10 cellular contexts compared by ENCODE assay signal in genomic region chr9:33101104-33101951, GRCh38. TPM values are rescaled to one million over a fixed set of nuclear protein-coding genes. Genes with fewer than 3 reads are reported as not detected.
A peak's percentile ranks its signal among the peaks of the same experiment; 100 is the strongest.
DNase-seq lines count a peak whose midpoint lies in the region; ATAC-seq and TF ChIP-seq lines count a peak whose summit lies in the region.
"Had no signal": no experiment of that assay in that cellular context is flagged by ENCODE, and none has a peak within 500 bp of the region (broad histone marks: within the 10 kb centered on the region; RNA-seq: fewer than 3 reads in every experiment).

No MANE protein-coding gene starts in this region.

- H3K4me1 Mint-ChIP-seq in stimulated activated naive B cell treated with anti-CD40 and anti-IgM and Interleukin-4, amounts not matched to agents 10 μg/mL and 1 μg/mL and 100 μg/mL, for 72 hours, result peaks cover 5 to 9% of the 10 kb centered on the region in 2 donors
- peaks cover 16% of the 10 kb centered on the region for H3K4me1 Mint-ChIP-seq in activated T-cell treated with anti-CD3 and anti-CD28 coated beads, Interleukin-2, amount 50 U/mL, for 72 hours (ENCODE audit: low read depth)

- H3K36me3 ChIP-seq in left ventricle myocardium inferior (no peaks in the 10 kb centered on the region), A673 (ENCODE audit: insufficient read depth, low read length, poor library complexity, severe bottlenecking) (no peaks in the 10 kb centered on the region)

- H3K4me3 ChIP-seq in left ventricle myocardium inferior (no peak overlapping the region), A673 (ENCODE audit: low read depth, low read length, poor library complexity, severe bottlenecking) (no peak overlapping the region)

- no peaks in the 10 kb centered on the region for H3K9me3 ChIP-seq in left ventricle myocardium inferior (replicated peaks)
- no peaks in the 10 kb centered on the region for H3K9me3 ChIP-seq in A673 (ENCODE audit: low read depth, low read length, poor library complexity, severe bottlenecking)

- no peak for ATAC-seq in stimulated activated naive B cell treated with anti-CD40 and anti-IgM and Interleukin-4, amounts not matched to agents 10 μg/mL and 1 μg/mL and 100 μg/mL, for 72 hours (replicated peaks)
- ATAC-seq in activated T-cell treated with anti-CD3 and anti-CD28 coated beads, Interleukin-2, amount 50 U/mL, for 72 hours (replicated peaks in 1 of 2), result no peak
- no peak for ATAC-seq in GM21360 (IDR thresholded peaks at IDR 0.05; ENCODE audit: unreplicated experiment)

- H3K27me3 ChIP-seq in left ventricle myocardium inferior (ENCODE audit: low read depth) (no peaks in the 10 kb centered on the region), A673 (replicated peaks; ENCODE audit: insufficient read depth, low read depth, low read length, poor library complexity) (no peaks in the 10 kb centered on the region)

- CTCF ChIA-PET in A673 (lab: Charles Lee), result no interaction called here

- DNase-seq in HCEC 1CT (peak; percentile 46), astrocyte of the hippocampus (ENCODE audit: low read depth, low spot score) (peak; percentile 89), left ventricle myocardium inferior (no peak), HT-29 (ENCODE audit: low spot score) (no peak), A673 (ENCODE audit: low spot score) (no peak)
- no peak for DNase-seq in stimulated activated naive B cell treated with anti-CD40 and anti-IgM and Interleukin-4, amounts not matched to agents 10 μg/mL and 1 μg/mL and 100 μg/mL, for 72 hours
- no peak for DNase-seq in activated T-cell treated with anti-CD3 and anti-CD28 coated beads, Interleukin-2, amount 50 U/mL, for 72 hours
- DNase-seq: activated naive CD4-positive, alpha-beta T cell treated with Interleukin-2 at 50 U/mL for 16 hours; NCI-H510A treated with DMSO at 0.1 percent for 48 hours had no signal

- H3K27ac Mint-ChIP-seq in stimulated activated naive B cell treated with anti-CD40 and anti-IgM and Interleukin-4, amounts not matched to agents 10 μg/mL and 1 μg/mL and 100 μg/mL, for 72 hours, result peak overlapping the region; percentile 16
- no peak overlapping the region for H3K27ac Mint-ChIP-seq in activated T-cell treated with anti-CD3 and anti-CD28 coated beads, Interleukin-2, amount 50 U/mL, for 72 hours

- intact Hi-C loops in left ventricle myocardium inferior (cut with micrococcal nuclease) (loop anchor here (10.0 kb wide), 1 partner anchor 63 kb away; the partner anchor contains the start of gene B4GALT1), A673 (cut with micrococcal nuclease; ENCODE audit: unreplicated experiment) (no loop called here)

- H3K27ac ChIP-seq in left ventricle myocardium inferior (replicated peaks) (peak overlapping the region; percentile 43), A673 (ENCODE audit: low read depth, low read length, poor library complexity, severe bottlenecking) (no peak overlapping the region)

- POLR2A ChIA-PET in A673 (lab: Charles Lee; ENCODE audit: low non-redundant PET), result no interaction called here

- H3K4me3 Mint-ChIP-seq in stimulated activated naive B cell treated with anti-CD40 and anti-IgM and Interleukin-4, amounts not matched to agents 10 μg/mL and 1 μg/mL and 100 μg/mL, for 72 hours, result no peak overlapping the region
- H3K4me3 Mint-ChIP-seq in activated T-cell treated with anti-CD3 and anti-CD28 coated beads, Interleukin-2, amount 50 U/mL, for 72 hours, result no peak overlapping the region

- H3K4me1 ChIP-seq in left ventricle myocardium inferior (peaks cover 37% of the 10 kb centered on the region), A673 (ENCODE audit: insufficient read depth, low read length, poor library complexity, severe bottlenecking) (no peaks in the 10 kb centered on the region)

- no peaks in the 10 kb centered on the region for H3K9me3 Mint-ChIP-seq in stimulated activated naive B cell treated with anti-CD40 and anti-IgM and Interleukin-4, amounts not matched to agents 10 μg/mL and 1 μg/mL and 100 μg/mL, for 72 hours
- no peaks in the 10 kb centered on the region for H3K9me3 Mint-ChIP-seq in activated T-cell treated with anti-CD3 and anti-CD28 coated beads, Interleukin-2, amount 50 U/mL, for 72 hours

- no peaks in the 10 kb centered on the region for H3K27me3 Mint-ChIP-seq in stimulated activated naive B cell treated with anti-CD40 and anti-IgM and Interleukin-4, amounts not matched to agents 10 μg/mL and 1 μg/mL and 100 μg/mL, for 72 hours
- no peaks in the 10 kb centered on the region for H3K27me3 Mint-ChIP-seq in activated T-cell treated with anti-CD3 and anti-CD28 coated beads, Interleukin-2, amount 50 U/mL, for 72 hours (ENCODE audit: low read depth)

- no TSS peak for BruUV-seq in A673 (replicated peaks; lab: Mats Ljungman, UMichigan)

- TF ChIP-seq CTCF in left ventricle myocardium inferior (IDR thresholded peaks at IDR 0.05; ENCODE audit: borderline replicate concordance) (no peak), A673 (conservative IDR thresholded peaks at IDR 0.05; ENCODE audit: low read depth, low read length) (no peak)

- H3K36me3 Mint-ChIP-seq in stimulated activated naive B cell treated with anti-CD40 and anti-IgM and Interleukin-4, amounts not matched to agents 10 μg/mL and 1 μg/mL and 100 μg/mL, for 72 hours, result peaks cover 7 to 30% of the 10 kb centered on the region in 2 donors
- H3K36me3 Mint-ChIP-seq in activated T-cell treated with anti-CD3 and anti-CD28 coated beads, Interleukin-2, amount 50 U/mL, for 72 hours (ENCODE audit: insufficient read depth in 2 of 2), result no peaks in the 10 kb centered on the region

RNA-seq across cellular contexts. Expression of gene SMU1, which starts 24.9 kb away (rescaled TPM):
- total RNA-seq in left ventricle myocardium inferior, result 14.9 TPM
- total RNA-seq in activated T-cell treated with anti-CD3 and anti-CD28 coated beads, Interleukin-2, amount 50 U/mL, for 72 hours, result 10 to 100 TPM; 23.4 to 27.6 TPM
- 11.5 and 11.8 TPM in 2 replicates for total RNA-seq in HT-29 (2014; rRNA removed; shearing (Covaris generic))
- 30.6 and 31.2 TPM in 2 replicates for total RNA-seq in A673 (2021)

Comparison
In these comparisons a context has a peak if more than half of its experiments do, and no peak if none do; other contexts are left out.
1. DNase-seq: peak in HCEC 1CT (single experiment) and astrocyte of the hippocampus (single experiment); none in left ventricle myocardium inferior (single experiment), stimulated activated naive B cell treated with anti-CD40 and anti-IgM and Interleukin-4, amounts not matched to agents 10 μg/mL and 1 μg/mL and 100 μg/mL, for 72 hours (single experiment), activated T-cell treated with anti-CD3 and anti-CD28 coated beads, Interleukin-2, amount 50 U/mL, for 72 hours (0 of 2), HT-29 (single experiment) and A673 (single experiment).